Comparison of ENCODE assay signal across 8 cellular contexts in genomic region chr7:44018857-44019807, GRCh38. TPM values are rescaled to one million over a fixed set of nuclear protein-coding genes. Genes with fewer than 3 reads are reported as not detected.
DNase-seq lines count a peak whose midpoint lies in the region; TF ChIP-seq lines count a peak whose summit lies in the region.
"Not testable (repeated sequence)": the region's sequence is repeated elsewhere in the genome, so short reads cannot be mapped to it uniquely, and the experiment has no call there.

No MANE protein-coding gene starts in this region.

- intact Hi-C loops in stomach (cut with DNase I; ENCODE audit: low total_unique reads) = not testable (repeated sequence)

- TF ChIP-seq CTCF in foreskin fibroblast (IDR thresholded peaks at IDR 0.05; ENCODE audit: low read depth, low read length) (peak; percentile 44), neural progenitor cell (IDR thresholded peaks at IDR 0.05) (peak; percentile 76), stomach (IDR thresholded peaks at IDR 0.05) (peak in 4 of 7 experiments; percentile 31 to 76 (median 58))

- H3K9me3 Mint-ChIP-seq in neural progenitor cell = not testable (repeated sequence)

- not testable (repeated sequence) for H3K9me3 ChIP-seq in neural progenitor cell (ENCODE audit: low read depth); stomach

- not testable (repeated sequence) for H3K27me3 ChIP-seq in neural progenitor cell, stomach

- H3K27ac Mint-ChIP-seq in neural progenitor cell = peak overlapping the region; percentile 87

- not testable (repeated sequence) for H3K27ac ChIP-seq in neural progenitor cell
- H3K27ac ChIP-seq in stomach = peak overlapping the region; percentile 75 to 86 (median 78)

- not testable (repeated sequence) for H3F3A ChIP-seq in neural progenitor cell (ENCODE audit: low read depth)

- H3K79me2 ChIP-seq in neural progenitor cell (ENCODE audit: low read depth) = peaks cover 13% of the 10 kb centered on the region

- H4K20me1 ChIP-seq in neural progenitor cell (ENCODE audit: low read depth) = not testable (repeated sequence)

- H3K4me1 ChIP-seq in neural progenitor cell = not testable (repeated sequence)
- peaks cover 13 to 31% (median 20%) of the 10 kb centered on the region in 4 donors for H3K4me1 ChIP-seq in stomach

- H3K4me3 ChIP-seq in foreskin fibroblast (ENCODE audit: low read depth in 1 of 2, low read length in 2 of 2) (peak overlapping the region; percentile 74 to 77), neural progenitor cell (peak overlapping the region; percentile 95), stomach (peak overlapping the region; percentile 63 to 89 (median 76))

- WGBS in stomach, 5 donors = 0 to 7% (median 4%) methylated on average over 15 to 62 of the region's 63 CpGs

- not testable (repeated sequence) for H3K36me3 Mint-ChIP-seq in neural progenitor cell

- not testable (repeated sequence) for H3K4me1 Mint-ChIP-seq in neural progenitor cell

- H3K9ac ChIP-seq in neural progenitor cell = peak overlapping the region; percentile 94

- H2AFZ ChIP-seq in neural progenitor cell (replicated peaks) = peak overlapping the region; percentile 54

- H3K4me3 Mint-ChIP-seq in neural progenitor cell = peak overlapping the region; percentile 91

- H3K4me2 ChIP-seq in neural progenitor cell = peak overlapping the region; percentile 78

- TF ChIP-seq EP300 in stomach (IDR thresholded peaks at IDR 0.05) = not testable (repeated sequence)

- not testable (repeated sequence) for H3K27me3 Mint-ChIP-seq in neural progenitor cell (ENCODE audit: insufficient read depth, low read depth)

- H3K36me3 ChIP-seq in neural progenitor cell = not testable (repeated sequence)
- H3K36me3 ChIP-seq in stomach = peaks cover 0 to 17% (median 10%) of the 10 kb centered on the region in 4 donors

- DNase-seq in GM04503 (ENCODE audit: low read depth) (peak; percentile 76), HCEC 1CT (peak; percentile 88), M059J (ENCODE audit: low read depth) (peak; percentile 94), SHP77 (lab: John Stamatoyannopoulos, UW) (peak; percentile 96 to 99), activated gamma-delta T cell (lab: John Stamatoyannopoulos, UW) (peak; percentile 98), foreskin fibroblast (peak; percentile 95 to 99), neural progenitor cell (ENCODE audit: low spot score) (peak; percentile 96), stomach (peak; percentile 99)

- peak in 1 of 4 donors; percentile 35 for TF ChIP-seq POLR2A in stomach (IDR thresholded peaks at IDR 0.05)

RNA-seq across cellular contexts. Expression of gene SPDYE1, which starts 21.4 kb away (rescaled TPM):
- not detected in 2 replicates for total RNA-seq in M059J (2014; rRNA removed; shearing (Covaris generic))
- total RNA-seq in neural progenitor cell (ENCODE audit: low replicate concordance) (not detected in 2 replicates), stomach (not detected)
- not detected for polyA plus RNA-seq in stomach

RNA-seq across cellular contexts. Expression of gene DBNL, which starts 25.4 kb away (rescaled TPM):
- 110 and 183 TPM in 2 replicates for total RNA-seq in M059J (2014; rRNA removed; shearing (Covaris generic))
- 31.4 and 59.5 TPM in 2 replicates for total RNA-seq in neural progenitor cell (ENCODE audit: low replicate concordance)
- total RNA-seq in stomach = 100 to 1,000 TPM in 2 of 5 donors, 10 to 100 TPM in 3; 27.4 to 154 (median 77.8) TPM
- polyA plus RNA-seq in stomach = 10 to 100 TPM; 75.9 to 98.7 (median 78.1) TPM

RNA-seq across cellular contexts. Expression of gene PGAM2, which starts 46.2 kb away (rescaled TPM):
- total RNA-seq in M059J (2014; rRNA removed; shearing (Covaris generic)) = 1.2 TPM in 2 replicates
- total RNA-seq in neural progenitor cell (ENCODE audit: low replicate concordance) = 11.2 and 11.3 TPM in 2 replicates
- total RNA-seq in stomach = under 1 TPM in 1 of 5 donors, not detected in 4; 0.92 TPM
- polyA plus RNA-seq in stomach = 1 to 10 TPM; 3.1 to 5.8 (median 4.2) TPM
